ENCODE assay signal across 1 cellular context in genomic region chr1:31663622-31664452, GRCh38.
TF ChIP-seq lines count a peak whose summit lies in the region.

No MANE protein-coding gene starts in this region.

TF ChIP-seq in GM23338, 12 proteins besides CTCF, POLR2A, EP300 and RAD21 (continued from another document):
- TF ChIP-seq ZNF462 (CRISPR knock-in tag; IDR thresholded peaks at IDR 0.05), result no peak
- TF ChIP-seq EZH2 (IDR thresholded peaks at IDR 0.05; ENCODE audit: low read depth, unreplicated experiment), result no peak
- no peak for TF ChIP-seq ZNF114 (CRISPR knock-in tag; IDR thresholded peaks at IDR 0.05)
- TF ChIP-seq NANOG (IDR thresholded peaks at IDR 0.05; ENCODE audit: borderline replicate concordance), result no peak
- no peak for TF ChIP-seq EZH2phosphoT487 (IDR thresholded peaks at IDR 0.05; ENCODE audit: unreplicated experiment)
- no peak for TF ChIP-seq ZNF331 (CRISPR knock-in tag; IDR thresholded peaks at IDR 0.05; ENCODE audit: low read depth)
